Comparison of ENCODE assay signal across 1 cellular context in the genomic region with DNA sequence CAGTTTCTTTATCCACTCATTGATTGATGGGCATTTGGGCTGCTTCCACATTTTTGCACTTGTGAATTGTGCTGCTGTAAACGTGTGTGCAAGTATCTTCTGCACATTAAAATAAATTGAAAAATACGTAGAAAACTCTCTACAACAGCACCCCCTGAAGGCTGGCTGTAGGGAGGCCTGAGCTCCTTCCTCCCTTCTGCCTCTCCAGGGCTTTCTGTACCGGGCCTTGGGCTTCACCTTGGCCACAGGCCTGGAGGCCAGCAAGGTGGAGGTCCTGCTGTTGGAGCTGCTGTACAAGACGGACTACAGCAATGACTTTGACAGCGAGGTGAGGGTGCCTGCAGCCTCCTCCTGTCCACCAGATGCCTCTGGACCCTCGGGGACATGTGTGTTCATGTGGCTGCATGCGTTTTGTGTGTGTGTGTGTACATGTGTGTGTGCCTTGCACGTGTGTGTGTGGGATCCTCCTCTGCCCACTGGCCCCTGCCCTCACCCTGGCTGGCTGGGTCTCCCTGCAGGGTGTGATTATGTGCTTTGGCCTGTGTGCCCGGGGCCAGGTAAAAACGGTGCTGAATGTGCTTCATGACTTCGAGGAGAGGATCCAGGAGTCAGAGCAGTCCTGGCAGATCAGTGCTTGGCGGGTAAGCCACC.
TF ChIP-seq lines count a peak whose summit lies in the region.

No MANE protein-coding gene starts in this region.

TF ChIP-seq in GM23338, 12 proteins besides CTCF, POLR2A, EP300 and RAD21:
- TF ChIP-seq EZH2 (IDR thresholded peaks at IDR 0.05; ENCODE audit: low read depth, unreplicated experiment) (no peak), POLR2AphosphoS5 (IDR thresholded peaks at IDR 0.05; ENCODE audit: low read depth) (no peak), ZNF331 (CRISPR knock-in tag; IDR thresholded peaks at IDR 0.05; ENCODE audit: low read depth) (no peak), STAT1 (IDR thresholded peaks at IDR 0.05; ENCODE audit: unreplicated experiment) (no peak), CREB1 (CRISPR knock-in tag; IDR thresholded peaks at IDR 0.05; ENCODE audit: low read depth) (no peak), NANOG (IDR thresholded peaks at IDR 0.05; ENCODE audit: borderline replicate concordance) (no peak), ZNF114 (CRISPR knock-in tag; IDR thresholded peaks at IDR 0.05) (no peak), EZH2phosphoT487 (IDR thresholded peaks at IDR 0.05; ENCODE audit: unreplicated experiment) (no peak), JUNB (IDR thresholded peaks at IDR 0.05; ENCODE audit: unreplicated experiment) (no peak)
- TF ChIP-seq, protein P1, sequence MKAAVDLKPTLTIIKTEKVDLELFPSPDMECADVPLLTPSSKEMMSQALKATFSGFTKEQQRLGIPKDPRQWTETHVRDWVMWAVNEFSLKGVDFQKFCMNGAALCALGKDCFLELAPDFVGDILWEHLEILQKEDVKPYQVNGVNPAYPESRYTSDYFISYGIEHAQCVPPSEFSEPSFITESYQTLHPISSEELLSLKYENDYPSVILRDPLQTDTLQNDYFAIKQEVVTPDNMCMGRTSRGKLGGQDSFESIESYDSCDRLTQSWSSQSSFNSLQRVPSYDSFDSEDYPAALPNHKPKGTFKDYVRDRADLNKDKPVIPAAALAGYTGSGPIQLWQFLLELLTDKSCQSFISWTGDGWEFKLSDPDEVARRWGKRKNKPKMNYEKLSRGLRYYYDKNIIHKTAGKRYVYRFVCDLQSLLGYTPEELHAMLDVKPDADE (IDR thresholded peaks at IDR 0.05) = no peak
- TF ChIP-seq, protein P2, sequence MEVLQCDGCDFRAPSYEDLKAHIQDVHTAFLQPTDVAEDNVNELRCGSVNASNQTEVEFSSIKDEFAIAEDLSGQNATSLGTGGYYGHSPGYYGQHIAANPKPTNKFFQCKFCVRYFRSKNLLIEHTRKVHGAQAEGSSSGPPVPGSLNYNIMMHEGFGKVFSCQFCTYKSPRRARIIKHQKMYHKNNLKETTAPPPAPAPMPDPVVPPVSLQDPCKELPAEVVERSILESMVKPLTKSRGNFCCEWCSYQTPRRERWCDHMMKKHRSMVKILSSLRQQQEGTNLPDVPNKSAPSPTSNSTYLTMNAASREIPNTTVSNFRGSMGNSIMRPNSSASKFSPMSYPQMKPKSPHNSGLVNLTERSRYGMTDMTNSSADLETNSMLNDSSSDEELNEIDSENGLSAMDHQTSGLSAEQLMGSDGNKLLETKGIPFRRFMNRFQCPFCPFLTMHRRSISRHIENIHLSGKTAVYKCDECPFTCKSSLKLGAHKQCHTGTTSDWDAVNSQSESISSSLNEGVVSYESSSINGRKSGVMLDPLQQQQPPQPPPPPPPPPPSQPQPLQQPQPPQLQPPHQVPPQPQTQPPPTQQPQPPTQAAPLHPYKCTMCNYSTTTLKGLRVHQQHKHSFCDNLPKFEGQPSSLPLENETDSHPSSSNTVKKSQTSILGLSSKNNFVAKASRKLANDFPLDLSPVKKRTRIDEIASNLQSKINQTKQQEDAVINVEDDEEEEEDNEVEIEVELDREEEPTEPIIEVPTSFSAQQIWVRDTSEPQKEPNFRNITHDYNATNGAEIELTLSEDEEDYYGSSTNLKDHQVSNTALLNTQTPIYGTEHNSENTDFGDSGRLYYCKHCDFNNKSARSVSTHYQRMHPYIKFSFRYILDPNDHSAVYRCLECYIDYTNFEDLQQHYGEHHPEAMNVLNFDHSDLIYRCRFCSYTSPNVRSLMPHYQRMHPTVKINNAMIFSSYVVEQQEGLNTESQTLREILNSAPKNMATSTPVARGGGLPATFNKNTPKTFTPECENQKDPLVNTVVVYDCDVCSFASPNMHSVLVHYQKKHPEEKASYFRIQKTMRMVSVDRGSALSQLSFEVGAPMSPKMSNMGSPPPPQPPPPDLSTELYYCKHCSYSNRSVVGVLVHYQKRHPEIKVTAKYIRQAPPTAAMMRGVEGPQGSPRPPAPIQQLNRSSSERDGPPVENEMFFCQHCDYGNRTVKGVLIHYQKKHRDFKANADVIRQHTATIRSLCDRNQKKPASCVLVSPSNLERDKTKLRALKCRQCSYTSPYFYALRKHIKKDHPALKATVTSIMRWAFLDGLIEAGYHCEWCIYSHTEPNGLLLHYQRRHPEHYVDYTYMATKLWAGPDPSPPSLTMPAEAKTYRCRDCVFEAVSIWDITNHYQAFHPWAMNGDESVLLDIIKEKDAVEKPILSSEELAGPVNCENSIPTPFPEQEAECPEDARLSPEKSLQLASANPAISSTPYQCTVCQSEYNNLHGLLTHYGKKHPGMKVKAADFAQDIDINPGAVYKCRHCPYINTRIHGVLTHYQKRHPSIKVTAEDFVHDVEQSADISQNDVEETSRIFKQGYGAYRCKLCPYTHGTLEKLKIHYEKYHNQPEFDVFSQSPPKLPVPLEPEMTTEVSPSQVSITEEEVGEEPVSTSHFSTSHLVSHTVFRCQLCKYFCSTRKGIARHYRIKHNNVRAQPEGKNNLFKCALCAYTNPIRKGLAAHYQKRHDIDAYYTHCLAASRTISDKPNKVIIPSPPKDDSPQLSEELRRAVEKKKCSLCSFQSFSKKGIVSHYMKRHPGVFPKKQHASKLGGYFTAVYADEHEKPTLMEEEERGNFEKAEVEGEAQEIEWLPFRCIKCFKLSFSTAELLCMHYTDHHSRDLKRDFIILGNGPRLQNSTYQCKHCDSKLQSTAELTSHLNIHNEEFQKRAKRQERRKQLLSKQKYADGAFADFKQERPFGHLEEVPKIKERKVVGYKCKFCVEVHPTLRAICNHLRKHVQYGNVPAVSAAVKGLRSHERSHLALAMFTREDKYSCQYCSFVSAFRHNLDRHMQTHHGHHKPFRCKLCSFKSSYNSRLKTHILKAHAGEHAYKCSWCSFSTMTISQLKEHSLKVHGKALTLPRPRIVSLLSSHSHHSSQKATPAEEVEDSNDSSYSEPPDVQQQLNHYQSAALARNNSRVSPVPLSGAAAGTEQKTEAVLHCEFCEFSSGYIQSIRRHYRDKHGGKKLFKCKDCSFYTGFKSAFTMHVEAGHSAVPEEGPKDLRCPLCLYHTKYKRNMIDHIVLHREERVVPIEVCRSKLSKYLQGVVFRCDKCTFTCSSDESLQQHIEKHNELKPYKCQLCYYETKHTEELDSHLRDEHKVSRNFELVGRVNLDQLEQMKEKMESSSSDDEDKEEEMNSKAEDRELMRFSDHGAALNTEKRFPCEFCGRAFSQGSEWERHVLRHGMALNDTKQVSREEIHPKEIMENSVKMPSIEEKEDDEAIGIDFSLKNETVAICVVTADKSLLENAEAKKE (CRISPR knock-in tag; IDR thresholded peaks at IDR 0.05) = no peak
- TF ChIP-seq, protein P3, sequence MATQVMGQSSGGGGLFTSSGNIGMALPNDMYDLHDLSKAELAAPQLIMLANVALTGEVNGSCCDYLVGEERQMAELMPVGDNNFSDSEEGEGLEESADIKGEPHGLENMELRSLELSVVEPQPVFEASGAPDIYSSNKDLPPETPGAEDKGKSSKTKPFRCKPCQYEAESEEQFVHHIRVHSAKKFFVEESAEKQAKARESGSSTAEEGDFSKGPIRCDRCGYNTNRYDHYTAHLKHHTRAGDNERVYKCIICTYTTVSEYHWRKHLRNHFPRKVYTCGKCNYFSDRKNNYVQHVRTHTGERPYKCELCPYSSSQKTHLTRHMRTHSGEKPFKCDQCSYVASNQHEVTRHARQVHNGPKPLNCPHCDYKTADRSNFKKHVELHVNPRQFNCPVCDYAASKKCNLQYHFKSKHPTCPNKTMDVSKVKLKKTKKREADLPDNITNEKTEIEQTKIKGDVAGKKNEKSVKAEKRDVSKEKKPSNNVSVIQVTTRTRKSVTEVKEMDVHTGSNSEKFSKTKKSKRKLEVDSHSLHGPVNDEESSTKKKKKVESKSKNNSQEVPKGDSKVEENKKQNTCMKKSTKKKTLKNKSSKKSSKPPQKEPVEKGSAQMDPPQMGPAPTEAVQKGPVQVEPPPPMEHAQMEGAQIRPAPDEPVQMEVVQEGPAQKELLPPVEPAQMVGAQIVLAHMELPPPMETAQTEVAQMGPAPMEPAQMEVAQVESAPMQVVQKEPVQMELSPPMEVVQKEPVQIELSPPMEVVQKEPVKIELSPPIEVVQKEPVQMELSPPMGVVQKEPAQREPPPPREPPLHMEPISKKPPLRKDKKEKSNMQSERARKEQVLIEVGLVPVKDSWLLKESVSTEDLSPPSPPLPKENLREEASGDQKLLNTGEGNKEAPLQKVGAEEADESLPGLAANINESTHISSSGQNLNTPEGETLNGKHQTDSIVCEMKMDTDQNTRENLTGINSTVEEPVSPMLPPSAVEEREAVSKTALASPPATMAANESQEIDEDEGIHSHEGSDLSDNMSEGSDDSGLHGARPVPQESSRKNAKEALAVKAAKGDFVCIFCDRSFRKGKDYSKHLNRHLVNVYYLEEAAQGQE (IDR thresholded peaks at IDR 0.05; ENCODE audit: unreplicated experiment) = no peak
TF ChIP-seq in GM23338: peak in this region for 0.
